ENCODE assay signal across 17 cellular contexts in genomic region chr4:76091052-76091451, GRCh38. TPM values are rescaled to one million over a fixed set of nuclear protein-coding genes. Genes with fewer than 3 reads are reported as not detected.
DNase-seq lines count a peak whose midpoint lies in the region; ATAC-seq and TF ChIP-seq lines count a peak whose summit lies in the region.
"Had no signal": no experiment of that assay in that cellular context is flagged by ENCODE, and none has a peak within 500 bp of the region (broad histone marks: within the 10 kb centered on the region; RNA-seq: fewer than 3 reads in every experiment).

No MANE protein-coding gene starts in this region.

- no TSS peak for BruUV-seq in PC-9 (replicated peaks; lab: Mats Ljungman, UMichigan)

- H3K27ac ChIP-seq in PC-9 (no peak overlapping the region), epithelial cell of prostate (peak overlapping the region; percentile 89), smooth muscle cell (ENCODE audit: low read depth) (peak overlapping the region; percentile 80), Peyer's patch (no peak overlapping the region)
- H3K27ac ChIP-seq: HL-60 had no signal

- peaks cover 15% of the 10 kb centered on the region; the same call in 1 of the 2 replicates for H3K4me1 ChIP-seq in PC-9 (replicated peaks; ENCODE audit: insufficient read depth)
- no peaks in the 10 kb centered on the region for H3K4me1 ChIP-seq in smooth muscle cell (ENCODE audit: low read depth)
- H3K4me1 ChIP-seq in Peyer's patch: no peaks in the 10 kb centered on the region

- peak overlapping the region; percentile 32 for H3K9ac ChIP-seq in smooth muscle cell (ENCODE audit: low read depth)

- WGBS in smooth muscle cell (ENCODE audit: low lambda C conversion rate): 84% methylated on average over 2 of the region's 2 CpGs

- no peak for ATAC-seq in HG03196 (IDR thresholded peaks at IDR 0.05; ENCODE audit: unreplicated experiment)

- no peaks in the 10 kb centered on the region for H3K36me3 ChIP-seq in PC-9 (ENCODE audit: low read depth)
- H3K36me3 ChIP-seq in smooth muscle cell (ENCODE audit: low read depth): no peaks in the 10 kb centered on the region
- no peaks in the 10 kb centered on the region for H3K36me3 ChIP-seq in Peyer's patch

- no peaks in the 10 kb centered on the region for H3K9me2 ChIP-seq in PC-9 (ENCODE audit: insufficient read depth)

- H2AFZ ChIP-seq in PC-9 (no peak overlapping the region), smooth muscle cell (ENCODE audit: low read depth) (no peak overlapping the region)

- H3K79me2 ChIP-seq in PC-9 (ENCODE audit: low read depth) (no peaks in the 10 kb centered on the region), smooth muscle cell (ENCODE audit: low read depth) (no peaks in the 10 kb centered on the region)

- H4K20me1 ChIP-seq in PC-9 (ENCODE audit: insufficient read depth) (no peaks in the 10 kb centered on the region), smooth muscle cell (ENCODE audit: low read depth) (no peaks in the 10 kb centered on the region)

- H3K9me3 ChIP-seq in PC-9 (ENCODE audit: insufficient read depth, low read depth): no peaks in the 10 kb centered on the region
- no peaks in the 10 kb centered on the region for H3K9me3 ChIP-seq in smooth muscle cell (replicated peaks; ENCODE audit: low read depth)
- H3K9me3 ChIP-seq in Peyer's patch: no peaks in the 10 kb centered on the region

- H3K27me3 ChIP-seq in PC-9 (ENCODE audit: insufficient read depth, low read depth) (no peaks in the 10 kb centered on the region), smooth muscle cell (ENCODE audit: low read depth) (no peaks in the 10 kb centered on the region), Peyer's patch (no peaks in the 10 kb centered on the region)

- POLR2A ChIA-PET in PC-9 (lab: Charles Lee; ENCODE audit: unreplicated experiment): no interaction called here

- TF ChIP-seq POLR2A in Peyer's patch (IDR thresholded peaks at IDR 0.05): no peak

- CTCF ChIA-PET in PC-9 (lab: Charles Lee): interaction anchor here (0.6 kb wide), 1 partner anchor 89 kb away, joined by 5 read pairs; no protein-coding TSS in a partner anchor

- DNase-seq in ELR (ENCODE audit: low read depth) (peak; percentile 8), PC-9 (no peak), epithelial cell of prostate (ENCODE audit: low read depth, low spot score) (peak; percentile 92), smooth muscle cell (lab: John Stamatoyannopoulos, UW; ENCODE audit: unreplicated experiment) (no peak), NCI-H446 treated with DMSO at 0.1 percent for 48 hours (lab: John Stamatoyannopoulos, UW) (no peak), Peyer's patch (no peak)
- DNase-seq: C1 segment of cervical spinal cord, IMR-90, NCI-H1417 treated with DMSO at 0.1 percent for 48 hours, NCI-H187 treated with DMSO at 0.1 percent for 48 hours, NCI-H226, NCI-H524 treated with DMSO at 0.1 percent for 48 hours had no signal

- H3F3A ChIP-seq in PC-9 (ENCODE audit: insufficient read depth, low read depth) (peaks cover 8% of the 10 kb centered on the region; the same call in 1 of the 2 replicates), smooth muscle cell (ENCODE audit: low read depth) (no peaks in the 10 kb centered on the region)

- TF ChIP-seq CTCF in PC-9 (conservative IDR thresholded peaks at IDR 0.05): no peak
- TF ChIP-seq CTCF in smooth muscle cell (IDR thresholded peaks at IDR 0.05; ENCODE audit: borderline replicate concordance, insufficient read depth, poor library complexity, severe bottlenecking): no peak
- TF ChIP-seq CTCF in Peyer's patch (IDR thresholded peaks at IDR 0.05): no peak

- H3K4me3 ChIP-seq in PC-9 (no peak overlapping the region), smooth muscle cell (no peak overlapping the region), Peyer's patch (no peak overlapping the region)

- peak overlapping the region; percentile 49; the same call in 1 of the 2 replicates for H3K4me2 ChIP-seq in PC-9
- peak overlapping the region; percentile 73 for H3K4me2 ChIP-seq in smooth muscle cell

- intact Hi-C loops in PC-9 (cut with micrococcal nuclease; ENCODE audit: unreplicated experiment): no loop called here

RNA-seq across cellular contexts. Expression of gene ART3, which starts 16.5 kb away (rescaled TPM):
- not detected in 2 replicates for total RNA-seq in PC-9 (2021)
- total RNA-seq in smooth muscle cell: not detected in 2 replicates
- 0.93 and 1.1 TPM in 2 replicates for polyA plus RNA-seq in smooth muscle cell
- under 1 TPM in 1 of 4 donors, not detected in 3; 0.85 TPM for total RNA-seq in Peyer's patch
- total RNA-seq: A673, IMR-90, M059J had no signal

RNA-seq across cellular contexts. Expression of gene CXCL11, which starts 55.2 kb away (rescaled TPM):
- total RNA-seq in PC-9 (2021) (not detected in 2 replicates), smooth muscle cell (not detected in 2 replicates), Peyer's patch (not detected)
- polyA plus RNA-seq in smooth muscle cell: not detected in 2 replicates
- total RNA-seq: Right ventricle myocardium inferior had no signal
- polyA plus RNA-seq: IMR-90 had no signal

RNA-seq across cellular contexts. Expression of gene NUP54, which starts 57.1 kb away (rescaled TPM):
- total RNA-seq in PC-9 (2021) (28.4 and 30.9 TPM in 2 replicates), smooth muscle cell (52.6 and 61.7 TPM in 2 replicates), Peyer's patch (10 to 100 TPM; 15.6 to 32.2 (median 23.9) TPM)
- 36.3 and 38.3 TPM in 2 replicates for polyA plus RNA-seq in smooth muscle cell

Comparison
In these comparisons a context has a peak if more than half of its experiments do, and no peak if none do; other contexts are left out.
1. DNase-seq: peak in ELR (single experiment) and epithelial cell of prostate (single experiment); none in PC-9 (0 of 2), smooth muscle cell (single experiment), NCI-H446 treated with DMSO at 0.1 percent for 48 hours (single experiment) and Peyer's patch (0 of 3).
2. H3K27ac ChIP-seq: peak in epithelial cell of prostate (single experiment) and smooth muscle cell (single experiment); none in PC-9 (single experiment) and Peyer's patch (0 of 4).